Comparison of ENCODE assay signal across 8 cellular contexts in the genomic region with DNA sequence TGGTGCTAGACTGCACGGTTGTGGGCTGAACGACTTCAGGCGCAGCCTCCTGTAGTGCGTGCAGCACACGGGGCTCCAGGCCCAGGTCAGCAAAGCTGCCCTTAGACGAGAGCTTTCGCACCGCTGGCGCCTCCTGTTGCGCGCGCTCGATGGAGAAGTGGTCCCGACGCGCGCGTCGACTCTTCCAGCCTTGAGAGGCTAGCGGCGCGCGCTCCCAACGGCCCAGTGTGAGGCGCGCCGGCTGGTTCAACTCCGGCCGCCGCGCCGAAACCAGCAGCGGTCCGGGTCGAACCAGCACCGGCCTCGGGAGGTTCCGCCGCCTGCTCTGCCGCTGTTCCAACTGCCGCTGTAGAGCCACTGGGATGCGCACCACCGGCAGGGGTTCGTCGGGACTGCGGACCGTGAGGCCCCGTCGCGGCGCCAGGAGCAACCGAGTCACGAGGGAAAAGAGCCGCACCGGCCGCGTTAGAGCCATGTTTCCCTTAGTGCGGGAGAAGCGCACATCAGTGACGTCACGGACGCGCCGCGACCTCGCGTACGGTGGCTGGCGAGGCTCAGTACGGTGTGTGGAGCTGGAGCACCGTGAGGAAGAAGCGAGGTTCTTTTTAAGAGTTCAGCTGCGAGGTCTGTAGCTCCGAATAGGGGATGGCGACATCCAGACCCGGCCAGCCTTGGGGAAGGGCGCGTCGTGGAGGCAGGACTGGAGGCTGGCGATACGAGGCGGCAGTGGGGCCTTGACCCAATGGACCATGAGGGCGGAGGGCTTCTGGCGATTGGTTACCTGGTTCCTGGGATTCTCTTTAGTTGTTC. TPM values are rescaled to one million over a fixed set of nuclear protein-coding genes. Genes with fewer than 3 reads are reported as not detected.
DNase-seq lines count a peak whose midpoint lies in the region; ATAC-seq lines count a peak whose summit lies in the region.

Gene DDX28 (minus strand): TSS at position 505 of the 810 bp plus-strand sequence. CDS start 30 bp downstream, at position 475.
Gene DUS2 (plus strand): TSS at position 557 of the 810 bp plus-strand sequence. CDS start 14,740 bp downstream, outside the sequence.

- peak within 1 kb of the TSS; percentile 45; the same call in 1 of the 2 replicates for H2AFZ ChIP-seq in Karpas-422 (ENCODE audit: low read length)

- H3K27ac ChIP-seq in Karpas-422 (ENCODE audit: low read length): peak within 1 kb of the TSS; percentile 62

- H3K9me2 ChIP-seq in Karpas-422 (replicated peaks; ENCODE audit: insufficient read depth, low read length): no peaks in the 10 kb centered on the region

- H3K4me3 ChIP-seq in Karpas-422 (ENCODE audit: low read length): peak within 1 kb of the TSS; percentile 91

- peak within 1 kb of the TSS; percentile 100 for H3K4me3 Mint-ChIP-seq in activated T-helper 1 cell treated with anti-CD3 and anti-CD28 coated beads, Interleukin-12 subunit alpha, Interleukin-12 subunit beta, Interleukin-2, Interleukin-4 antibody, amounts not matched to agents 30 ng/mL and 10 ng/mL and 1 ng/mL, durations not matched to agents 14 hours and 24 hours and 36 hours
- H3K4me3 Mint-ChIP-seq in naive B cell: peak within 1 kb of the TSS; percentile 88 to 100 (median 98)

- H3K4me2 ChIP-seq in Karpas-422 (ENCODE audit: low read depth, low read length, poor library complexity, severe bottlenecking): peak within 1 kb of the TSS; percentile 98

- peaks cover 21% of the 10 kb centered on the region for H3K4me1 ChIP-seq in Karpas-422 (ENCODE audit: low read length)

- peak within 1 kb of the TSS; percentile 90 for H3K9ac ChIP-seq in Karpas-422 (ENCODE audit: low read length)

- peaks cover 32% of the 10 kb centered on the region for H3K36me3 Mint-ChIP-seq in activated T-helper 1 cell treated with anti-CD3 and anti-CD28 coated beads, Interleukin-12 subunit alpha, Interleukin-12 subunit beta, Interleukin-2, Interleukin-4 antibody, amounts not matched to agents 30 ng/mL and 10 ng/mL and 1 ng/mL, durations not matched to agents 14 hours and 24 hours and 36 hours (ENCODE audit: low read depth)
- peaks cover 7 to 9% of the 10 kb centered on the region in 2 donors for H3K36me3 Mint-ChIP-seq in naive B cell

- no peaks in the 10 kb centered on the region for H3K9me3 Mint-ChIP-seq in activated T-helper 1 cell treated with anti-CD3 and anti-CD28 coated beads, Interleukin-12 subunit alpha, Interleukin-12 subunit beta, Interleukin-2, Interleukin-4 antibody, amounts not matched to agents 30 ng/mL and 10 ng/mL and 1 ng/mL, durations not matched to agents 14 hours and 24 hours and 36 hours
- H3K9me3 Mint-ChIP-seq in naive B cell: no peaks in the 10 kb centered on the region

- ATAC-seq in GM21737 (IDR thresholded peaks at IDR 0.05; ENCODE audit: unreplicated experiment) (peak; percentile 77), naive B cell (ENCODE audit: low read depth in 2 of 2) (peak; percentile 94 to 97)

- peaks cover 48% of the 10 kb centered on the region for H3K79me2 ChIP-seq in Karpas-422 (ENCODE audit: low read length)

- no peaks in the 10 kb centered on the region for H3K27me3 ChIP-seq in Karpas-422 (ENCODE audit: low read length)

- no peaks in the 10 kb centered on the region for H3K27me3 Mint-ChIP-seq in activated T-helper 1 cell treated with anti-CD3 and anti-CD28 coated beads, Interleukin-12 subunit alpha, Interleukin-12 subunit beta, Interleukin-2, Interleukin-4 antibody, amounts not matched to agents 30 ng/mL and 10 ng/mL and 1 ng/mL, durations not matched to agents 14 hours and 24 hours and 36 hours (ENCODE audit: insufficient read depth)
- H3K27me3 Mint-ChIP-seq in naive B cell: no peaks in the 10 kb centered on the region

- intact Hi-C loops in activated T-helper 1 cell treated with anti-CD3 and anti-CD28 coated beads, Interleukin-12 subunit alpha, Interleukin-12 subunit beta, Interleukin-2, Interleukin-4 antibody, amounts not matched to agents 30 ng/mL and 10 ng/mL and 1 ng/mL, durations not matched to agents 14 hours and 24 hours and 36 hours (cut with micrococcal nuclease): loop anchor here (1.0 kb wide), 7 partner anchors 17 to 177 kb away; partner anchors contain the start of genes NFATC3, NUTF2, PSKH1 and SLC12A4

- H3K27ac Mint-ChIP-seq in activated T-helper 1 cell treated with anti-CD3 and anti-CD28 coated beads, Interleukin-12 subunit alpha, Interleukin-12 subunit beta, Interleukin-2, Interleukin-4 antibody, amounts not matched to agents 30 ng/mL and 10 ng/mL and 1 ng/mL, durations not matched to agents 14 hours and 24 hours and 36 hours: peak within 1 kb of the TSS; percentile 96
- peak within 1 kb of the TSS; percentile 85 to 99 (median 96) for H3K27ac Mint-ChIP-seq in naive B cell

- DNase-seq in DMS79 (lab: John Stamatoyannopoulos, UW): peak; percentile 42
- DNase-seq in Karpas-422: peak; percentile 97
- DNase-seq in RPMI8226: peak; percentile 97
- peak; percentile 93 for DNase-seq in activated T-helper 1 cell treated with anti-CD3 and anti-CD28 coated beads, Interleukin-12 subunit alpha, Interleukin-12 subunit beta, Interleukin-2, Interleukin-4 antibody, amounts not matched to agents 30 ng/mL and 10 ng/mL and 1 ng/mL, durations not matched to agents 14 hours and 24 hours and 36 hours (ENCODE audit: low spot score)
- DNase-seq in fibroblast of gingiva (ENCODE audit: low read depth): peak; percentile 90
- DNase-seq in naive B cell: peak; percentile 92
- DNase-seq in stimulated activated CD8-positive, alpha-beta memory T cell treated with anti-CD3 and anti-CD28 coated beads, Interleukin-7, amount 100 ng/mL, for 48 hours (ENCODE audit: extremely low read depth in 1 of 2, low read depth in 1 of 2): peak; percentile 81 to 84

- peaks cover 32% of the 10 kb centered on the region for H3K36me3 ChIP-seq in Karpas-422 (ENCODE audit: insufficient read depth, low read length)

- peaks cover 14% of the 10 kb centered on the region for H4K20me1 ChIP-seq in Karpas-422 (ENCODE audit: insufficient read depth, low read depth, low read length)

- peaks cover 26% of the 10 kb centered on the region for H3K4me1 Mint-ChIP-seq in activated T-helper 1 cell treated with anti-CD3 and anti-CD28 coated beads, Interleukin-12 subunit alpha, Interleukin-12 subunit beta, Interleukin-2, Interleukin-4 antibody, amounts not matched to agents 30 ng/mL and 10 ng/mL and 1 ng/mL, durations not matched to agents 14 hours and 24 hours and 36 hours (ENCODE audit: low read depth)
- peaks cover 16 to 42% (median 23%) of the 10 kb centered on the region in 3 donors for H3K4me1 Mint-ChIP-seq in naive B cell

- H3K9me3 ChIP-seq in Karpas-422 (ENCODE audit: low read length): no peaks in the 10 kb centered on the region

RNA-seq across cellular contexts. Expression of gene DDX28, which starts in this region (rescaled TPM):
- total RNA-seq in Karpas-422 (2014; rRNA removed; shearing (Covaris generic); ENCODE audit: low replicate concordance): 10.8 and 20.9 TPM in 2 replicates
- total RNA-seq in activated T-helper 1 cell treated with anti-CD3 and anti-CD28 coated beads, Interleukin-12 subunit alpha, Interleukin-12 subunit beta, Interleukin-2, Interleukin-4 antibody, amounts not matched to agents 30 ng/mL and 10 ng/mL and 1 ng/mL, durations not matched to agents 14 hours and 24 hours and 36 hours: 28.2 and 28.4 TPM in 2 replicates
- polyA plus RNA-seq in naive B cell (ENCODE audit: low read depth in 6 of 6): 10 to 100 TPM; 39.8 to 71.5 (median 48.8) TPM

RNA-seq across cellular contexts. Expression of gene DUS2, which starts in this region (rescaled TPM):
- 23.7 and 35.8 TPM in 2 replicates for total RNA-seq in Karpas-422 (2014; rRNA removed; shearing (Covaris generic); ENCODE audit: low replicate concordance)
- 34.7 and 37.2 TPM in 2 replicates for total RNA-seq in activated T-helper 1 cell treated with anti-CD3 and anti-CD28 coated beads, Interleukin-12 subunit alpha, Interleukin-12 subunit beta, Interleukin-2, Interleukin-4 antibody, amounts not matched to agents 30 ng/mL and 10 ng/mL and 1 ng/mL, durations not matched to agents 14 hours and 24 hours and 36 hours
- 10 to 100 TPM; 36.8 to 51.8 (median 49.9) TPM for polyA plus RNA-seq in naive B cell (ENCODE audit: low read depth in 6 of 6)

Comparison
In these comparisons a context has a peak if more than half of its experiments do, and no peak if none do; other contexts are left out.
1. Peak in every context shown above with its lines: DNase-seq, ATAC-seq, H3K4me3 ChIP-seq and H3K27ac ChIP-seq.
2. DNase-seq: peak in every context shown above with its lines; median percentile 97 in Karpas-422; 97 in RPMI8226; 93 in activated T-helper 1 cell treated with anti-CD3 and anti-CD28 coated beads, Interleukin-12 subunit alpha, Interleukin-12 subunit beta, Interleukin-2, Interleukin-4 antibody, amounts not matched to agents 30 ng/mL and 10 ng/mL and 1 ng/mL, durations not matched to agents 14 hours and 24 hours and 36 hours; 92 in naive B cell; 90 in fibroblast of gingiva; 82 in stimulated activated CD8-positive, alpha-beta memory T cell treated with anti-CD3 and anti-CD28 coated beads, Interleukin-7, amount 100 ng/mL, for 48 hours; 42 in DMS79.